In genomic region chr7:19696926-19697325, GRCh38 we compare ENCODE assay signal across 21 cellular contexts.
"Had no signal": no experiment of that assay in that cellular context is flagged by ENCODE, and none has a peak within 500 bp of the region (broad histone marks: within the 10 kb centered on the region; RNA-seq: fewer than 3 reads in every experiment).

No MANE protein-coding gene starts in this region.

- H3K27me3 Mint-ChIP-seq: IgD-negative memory B cell had no signal

- ATAC-seq: Panc1, PC-3, SK-N-SH treated with all-trans-retinoic acid at 6 μM for 48 hours had no signal

- DNase-seq: KBM-7, MV-4-11, NCI-H1048, NCI-H1105, NCI-H1417, NCI-H1436 treated with DMSO at 0.1 percent for 48 hours, NCI-H1694, NCI-H187 treated with DMSO at 0.1 percent for 48 hours, NCI-H2029 treated with DMSO at 0.1 percent for 48 hours, NCI-H2171, NCI-H226, NCI-H524, NCI-H526 treated with DMSO at 0.1 percent for 48 hours, NCI-H748 treated with DMSO at 0.1 percent for 48 hours, PC-3, SHP77, T-helper 1 cell, T-helper 2 cell had no signal

- H3K27ac Mint-ChIP-seq: IgD-negative memory B cell had no signal

- H3K4me3 Mint-ChIP-seq: IgD-negative memory B cell had no signal
